32 cellular contexts compared by ENCODE assay signal in genomic region chr17:21542991-21543390, GRCh38.
"Had no signal": no experiment of that assay in that cellular context is flagged by ENCODE, and none has a peak within 500 bp of the region (broad histone marks: within the 10 kb centered on the region; RNA-seq: fewer than 3 reads in every experiment).

No MANE protein-coding gene starts in this region.

- H3K9me3 Mint-ChIP-seq: central memory CD8-positive, alpha-beta T cell had no signal

- H3K4me3 ChIP-seq: esophagus squamous epithelium, gastrocnemius medialis, hepatocyte, pancreas, psoas muscle, smooth muscle cell, stomach, suprapubic skin, tibial nerve had no signal

- H3K27ac ChIP-seq: epithelial cell of prostate, esophagus squamous epithelium, gastrocnemius medialis, hepatocyte, pancreas, psoas muscle, stomach, suprapubic skin, tibial nerve had no signal

- DNase-seq: activated CD4-positive, alpha-beta T cell treated with anti-CD3 and anti-CD28 coated beads for 4 hours; activated CD4-positive, alpha-beta T cell treated with anti-CD3 and anti-CD28 coated beads, Interleukin-2, amount 50 U/mL, for 4 hours; activated naive CD4-positive, alpha-beta T cell treated with Interleukin-2 at 50 U/mL for 16 hours; activated T-cell treated with anti-CD3 and anti-CD28 coated beads for 4 hours; activated T-cell treated with anti-CD3 and anti-CD28 coated beads, Interleukin-2, amount 50 U/mL, for 72 hours; anterior cingulate cortex; effector CD8-positive, alpha-beta T cell; esophagus squamous epithelium; glutamatergic neuron; left cardiac atrium; midbrain; naive thymus-derived CD8-positive, alpha-beta T cell; nucleus accumbens; pancreas; psoas muscle; stimulated activated CD4-positive, alpha-beta T cell treated with anti-CD3 and anti-CD28 coated beads, Interleukin-1b, Interleukin-23, amount 100 ng/mL, for 48 hours; stimulated activated CD4-positive, alpha-beta T cell treated with anti-CD3 and anti-CD28 coated beads, Interleukin-4, amount 100 ng/mL, for 4 hours; stimulated activated CD8-positive, alpha-beta memory T cell treated with anti-CD3 and anti-CD28 coated beads, Interleukin-4, amount 100 ng/mL, for 48 hours; stimulated activated naive B cell treated with anti-CD40 and anti-IgM and Interleukin-4, amounts not matched to agents 10 μg/mL and 1 μg/mL and 100 μg/mL, for 72 hours; stomach; T-helper 1 cell had no signal

- H3K4me1 ChIP-seq: pancreas, psoas muscle, suprapubic skin had no signal

- H3K27me3 ChIP-seq: esophagus squamous epithelium, gastrocnemius medialis, hepatocyte, pancreas, stomach, suprapubic skin, tibial nerve had no signal

- H3K27ac Mint-ChIP-seq: activated naive CD8-positive, alpha-beta T cell; activated T-cell treated with anti-CD3 and anti-CD28 coated beads, Interleukin-2, amount 50 U/mL, for 72 hours; memory B cell; stimulated activated naive B cell treated with anti-CD40 and anti-IgM and Interleukin-4, amounts not matched to agents 10 μg/mL and 1 μg/mL and 100 μg/mL, for 72 hours; T-helper 2 cell treated with Interferon-gamma antibody and Interleukin-4, amounts not matched to agents 5 μg/mL and 100 μg/mL, for 36 hours had no signal

- ATAC-seq: activated T-cell treated with anti-CD3 and anti-CD28 coated beads, Interleukin-2, amount 50 U/mL, for 72 hours; gastrocnemius medialis; left cardiac atrium; naive thymus-derived CD8-positive, alpha-beta T cell; pancreas; stimulated activated naive B cell treated with anti-CD40 and anti-IgM and Interleukin-4, amounts not matched to agents 10 μg/mL and 1 μg/mL and 100 μg/mL, for 72 hours had no signal

- H3K36me3 ChIP-seq: gastrocnemius medialis, suprapubic skin had no signal

- H3K4me1 Mint-ChIP-seq: central memory CD8-positive, alpha-beta T cell had no signal

- H3K27me3 Mint-ChIP-seq: activated naive CD8-positive, alpha-beta T cell; central memory CD8-positive, alpha-beta T cell; memory B cell; naive thymus-derived CD8-positive, alpha-beta T cell; stimulated activated naive B cell treated with anti-CD40 and anti-IgM and Interleukin-4, amounts not matched to agents 10 μg/mL and 1 μg/mL and 100 μg/mL, for 72 hours had no signal

- H3K4me3 Mint-ChIP-seq: activated naive CD8-positive, alpha-beta T cell; activated T-cell treated with anti-CD3 and anti-CD28 coated beads, Interleukin-2, amount 50 U/mL, for 72 hours; central memory CD8-positive, alpha-beta T cell; memory B cell; naive thymus-derived CD8-positive, alpha-beta T cell; neural crest cell; stimulated activated naive B cell treated with anti-CD40 and anti-IgM and Interleukin-4, amounts not matched to agents 10 μg/mL and 1 μg/mL and 100 μg/mL, for 72 hours; T-helper 2 cell treated with Interferon-gamma antibody and Interleukin-4, amounts not matched to agents 5 μg/mL and 100 μg/mL, for 36 hours had no signal

- H3K9me3 ChIP-seq: gastrocnemius medialis, pancreas had no signal
